ENCODE assay signal across 21 cellular contexts in the genomic region with DNA sequence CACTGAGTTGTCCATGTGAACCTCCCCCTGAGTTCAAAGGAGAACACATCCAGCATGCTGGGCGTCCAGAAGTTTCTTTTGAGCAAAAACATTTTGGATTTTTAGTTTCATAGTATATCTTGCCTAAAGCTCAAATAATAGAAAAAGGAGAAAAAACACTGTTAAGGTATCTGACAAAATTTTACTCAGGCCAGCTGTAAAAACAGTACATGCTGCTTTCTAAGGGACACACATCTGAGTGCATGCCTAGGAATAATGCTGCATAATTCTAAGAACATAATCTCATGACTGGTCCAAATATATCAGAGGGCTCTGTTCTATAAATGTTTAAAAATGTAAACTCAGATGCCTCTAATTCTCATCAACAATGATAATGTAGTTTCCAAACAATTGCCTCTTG.
A peak's percentile ranks its signal among the peaks of the same experiment; 100 is the strongest.
DNase-seq lines count a peak whose midpoint lies in the region; ATAC-seq and TF ChIP-seq lines count a peak whose summit lies in the region.
"Had no signal": no experiment of that assay in that cellular context is flagged by ENCODE, and none has a peak within 500 bp of the region (broad histone marks: within the 10 kb centered on the region; RNA-seq: fewer than 3 reads in every experiment).

No MANE protein-coding gene starts in this region.

- H3K36me3 Mint-ChIP-seq in osteocyte (ENCODE audit: unreplicated experiment): peaks cover 8% of the 10 kb centered on the region
- H3K36me3 Mint-ChIP-seq: CD14-positive monocyte; CD4-positive, alpha-beta memory T cell; CD4-positive, CD25-positive, alpha-beta regulatory T cell; CD8-positive, alpha-beta memory T cell had no signal

- in situ Hi-C loops in astrocyte of the spinal cord (cut with HindIII; ENCODE audit: low sequenced_read_pairs): no loop called here

- TF ChIP-seq CTCF in astrocyte of the spinal cord (IDR thresholded peaks at IDR 0.05; ENCODE audit: low read depth, low read length): no peak
- no peak for TF ChIP-seq CTCF in osteocyte (IDR thresholded peaks at IDR 0.05)

- H3K27me3 Mint-ChIP-seq in osteocyte (ENCODE audit: unreplicated experiment): no peaks in the 10 kb centered on the region
- H3K27me3 Mint-ChIP-seq: B cell; CD4-positive, alpha-beta memory T cell; CD4-positive, CD25-positive, alpha-beta regulatory T cell; CD8-positive, alpha-beta memory T cell had no signal

- H3K4me1 Mint-ChIP-seq in osteocyte (ENCODE audit: unreplicated experiment): peaks cover 56% of the 10 kb centered on the region
- H3K4me1 Mint-ChIP-seq: B cell; CD14-positive monocyte; CD4-positive, alpha-beta memory T cell; CD4-positive, CD25-positive, alpha-beta regulatory T cell; CD8-positive, alpha-beta memory T cell had no signal

- H3K4me3 ChIP-seq in astrocyte of the spinal cord (ENCODE audit: low read depth, low read length): no peak overlapping the region
- H3K4me3 ChIP-seq: A549; BLaER1 treated with 17β-estradiol and CSF1 and Interleukin-3, amounts not matched to agents 10 nM and 100 nM; GM12878 had no signal

- peaks cover 6% of the 10 kb centered on the region for H3K9me3 Mint-ChIP-seq in osteocyte (ENCODE audit: unreplicated experiment)

- peak overlapping the region; percentile 83 for H3K27ac Mint-ChIP-seq in osteocyte (ENCODE audit: unreplicated experiment)
- H3K27ac Mint-ChIP-seq: B cell; CD14-positive monocyte; CD4-positive, alpha-beta memory T cell; CD4-positive, CD25-positive, alpha-beta regulatory T cell; CD8-positive, alpha-beta memory T cell had no signal

- DNase-seq in astrocyte of the spinal cord (ENCODE audit: low read depth, low spot score) (peak; percentile 31), osteocyte (ENCODE audit: extremely low spot score, unreplicated experiment) (no peak), smooth muscle cell of the brain vasculature (ENCODE audit: low read depth, low spot score) (peak; percentile 62), islet precursor cell (no peak)
- DNase-seq: AML-193; CD4-positive, alpha-beta memory T cell; CD4-positive, CD25-positive, alpha-beta regulatory T cell; CD8-positive, alpha-beta memory T cell; COR-L47; DMS 273 treated with DMSO at 0.1 percent for 48 hours; DMS153; DMS79; DND-41; EL; GDM1 had no signal

- ATAC-seq in HG02642 (IDR thresholded peaks at IDR 0.05; ENCODE audit: poor library complexity, unreplicated experiment): no peak
- ATAC-seq: A549, GM12878 had no signal

- H3K4me3 Mint-ChIP-seq in osteocyte (ENCODE audit: unreplicated experiment): no peak overlapping the region
- H3K4me3 Mint-ChIP-seq: B cell; CD14-positive monocyte; CD4-positive, alpha-beta memory T cell; CD4-positive, CD25-positive, alpha-beta regulatory T cell; CD8-positive, alpha-beta memory T cell had no signal

Comparison
In these comparisons a context has a peak if more than half of its experiments do, and no peak if none do; other contexts are left out.
1. DNase-seq: peak in astrocyte of the spinal cord (single experiment) and smooth muscle cell of the brain vasculature (single experiment); none in osteocyte (single experiment) and islet precursor cell (single experiment).